13 cellular contexts compared by ENCODE assay signal in genomic region chr17:27339198-27339835, GRCh38. TPM values are rescaled to one million over a fixed set of nuclear protein-coding genes. Genes with fewer than 3 reads are reported as not detected.
DNase-seq lines count a peak whose midpoint lies in the region; ATAC-seq and TF ChIP-seq lines count a peak whose summit lies in the region.
"Had no signal": no experiment of that assay in that cellular context is flagged by ENCODE, and none has a peak within 500 bp of the region (broad histone marks: within the 10 kb centered on the region; RNA-seq: fewer than 3 reads in every experiment).

No MANE protein-coding gene starts in this region.

- H3K27me3 ChIP-seq in esophagus muscularis mucosa = no peaks in the 10 kb centered on the region
- H3K27me3 ChIP-seq: upper lobe of right lung had no signal

- peaks cover 25% of the 10 kb centered on the region for H3K4me1 Mint-ChIP-seq in memory B cell

- H3K9me3 Mint-ChIP-seq in memory B cell = no peaks in the 10 kb centered on the region

- ATAC-seq in GM18858 (IDR thresholded peaks at IDR 0.05; ENCODE audit: unreplicated experiment) = peak; percentile 33
- ATAC-seq in GM21619 (IDR thresholded peaks at IDR 0.05; ENCODE audit: unreplicated experiment) = peak; percentile 50
- peak; percentile 47 for ATAC-seq in HG03354 (IDR thresholded peaks at IDR 0.05; ENCODE audit: poor library complexity, severe bottlenecking, unreplicated experiment)
- ATAC-seq in memory B cell (ENCODE audit: low read depth) = peak; percentile 26

- no peak for DNase-seq in memory B cell (ENCODE audit: low spot score in 2 of 2)
- DNase-seq in GM13977 (ENCODE audit: low spot score) = no peak
- DNase-seq in NCI-H1105 (lab: John Stamatoyannopoulos, UW) = no peak
- no peak for DNase-seq in esophagus muscularis mucosa (ENCODE audit: extremely low spot score)
- no peak for DNase-seq in GM03348 (ENCODE audit: low spot score)
- DNase-seq: foreskin melanocyte, KG1, NCI-H446 treated with DMSO at 0.1 percent for 48 hours, upper lobe of right lung had no signal

- TF ChIP-seq CTCF in GM13977 (IDR thresholded peaks at IDR 0.05; ENCODE audit: extremely low read depth, insufficient read depth, missing control alignments) (no peak), esophagus muscularis mucosa (IDR thresholded peaks at IDR 0.05) (no peak)

- H3K27ac Mint-ChIP-seq in memory B cell = peak overlapping the region; percentile 74
- H3K27ac Mint-ChIP-seq: activated CD4-positive, alpha-beta T cell treated with anti-CD3 and anti-CD28 coated beads for 36 hours had no signal

- H3K36me3 Mint-ChIP-seq in memory B cell = no peaks in the 10 kb centered on the region

- H3K4me1 ChIP-seq in esophagus muscularis mucosa = peaks cover 12 to 21% (median 14%) of the 10 kb centered on the region in 4 donors

- H3K9me3 ChIP-seq in esophagus muscularis mucosa = no peaks in the 10 kb centered on the region
- H3K9me3 ChIP-seq: upper lobe of right lung had no signal

- no peak overlapping the region for H3K4me3 ChIP-seq in esophagus muscularis mucosa
- H3K4me3 ChIP-seq: upper lobe of right lung had no signal

- H3K27ac ChIP-seq in esophagus muscularis mucosa (replicated peaks in 1 of 4) = no peak overlapping the region
- H3K27ac ChIP-seq: upper lobe of right lung had no signal

- in situ Hi-C loops in GM13977 (cut with MboI; ENCODE audit: low pct_unique_long_range_greater_than_20kb, low sequenced_read_pairs, unreplicated experiment) = no loop called here

- no peak for TF ChIP-seq POLR2A in esophagus muscularis mucosa (IDR thresholded peaks at IDR 0.05; ENCODE audit: low read depth)

- no peak for TF ChIP-seq EP300 in esophagus muscularis mucosa (IDR thresholded peaks at IDR 0.05)

- H3K36me3 ChIP-seq in esophagus muscularis mucosa = no peaks in the 10 kb centered on the region
- H3K36me3 ChIP-seq: upper lobe of right lung had no signal

- WGBS in esophagus muscularis mucosa = 85% methylated on average over 9 of the region's 9 CpGs

- intact Hi-C loops in esophagus muscularis mucosa (cut with DNase I) = no loop called here

- no peaks in the 10 kb centered on the region for H3K27me3 Mint-ChIP-seq in memory B cell

- peak overlapping the region; percentile 56 for H3K4me3 Mint-ChIP-seq in memory B cell
- H3K4me3 Mint-ChIP-seq: activated CD4-positive, alpha-beta T cell treated with anti-CD3 and anti-CD28 coated beads for 36 hours had no signal

RNA-seq across cellular contexts. Expression of gene WSB1, which starts 45.4 kb away (rescaled TPM):
- total RNA-seq in esophagus muscularis mucosa = 100 to 1,000 TPM in 3 of 4 donors, 10 to 100 TPM in 1; 84.1 to 125 (median 118) TPM
